In the genomic region with DNA sequence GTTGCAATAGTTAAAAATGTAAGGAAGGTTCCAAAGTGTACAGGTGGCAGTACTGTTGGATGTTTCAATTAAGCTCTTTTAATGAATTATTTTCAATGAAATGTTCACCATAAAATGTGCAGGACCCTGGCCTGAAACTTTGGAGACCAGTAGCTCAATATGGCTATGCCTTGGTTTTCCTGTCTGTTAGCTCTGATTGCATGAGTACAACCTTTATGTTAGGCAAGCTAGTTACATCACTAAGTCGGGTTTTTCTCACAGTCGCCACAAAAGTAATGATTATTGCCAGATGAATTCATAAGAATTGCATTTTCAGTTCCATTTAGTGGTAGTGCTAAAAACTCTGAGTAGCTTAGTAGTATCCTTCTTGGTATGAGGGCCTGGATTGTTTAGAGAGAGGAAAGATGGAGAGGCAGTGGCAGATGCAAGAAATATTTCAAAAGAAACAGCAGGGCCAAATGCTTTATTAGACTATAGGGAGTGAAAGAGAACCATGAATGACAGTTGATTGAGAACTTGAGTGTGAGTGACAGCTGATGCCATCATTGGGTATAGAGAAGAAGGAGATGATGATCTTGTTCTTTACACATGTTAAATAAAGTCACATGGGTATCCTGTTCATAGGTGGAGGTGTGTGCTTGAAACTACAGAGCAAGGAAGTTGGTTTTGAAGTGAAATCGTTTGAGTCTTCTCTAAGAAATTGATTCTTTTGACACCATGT, we compare ENCODE assay signal across 20 cellular contexts.
DNase-seq lines count a peak whose midpoint lies in the region; ATAC-seq lines count a peak whose summit lies in the region.
"Had no signal": no experiment of that assay in that cellular context is flagged by ENCODE, and none has a peak within 500 bp of the region (broad histone marks: within the 10 kb centered on the region; RNA-seq: fewer than 3 reads in every experiment).

No MANE protein-coding gene starts in this region.

- DNase-seq in activated T-cell treated with anti-CD3 and anti-CD28 coated beads, Interleukin-2, amount 50 U/mL, for 72 hours: no peak
- DNase-seq in activated T-cell treated with anti-CD3 and anti-CD28 coated beads, Interleukin-2, amount 50 U/mL, for 1 hour: no peak
- DNase-seq in activated naive CD8-positive, alpha-beta T cell treated with anti-CD3 and anti-CD28 coated beads, Interleukin-2, amount 50 U/mL, for 24 hours: no peak
- DNase-seq in stimulated activated naive B cell treated with anti-CD40 and anti-IgM and Interleukin-4, amounts not matched to agents 10 μg/mL and 1 μg/mL and 100 μg/mL, for 72 hours: peak; percentile 9
- no peak for DNase-seq in NCI-H2029 (lab: John Stamatoyannopoulos, UW)
- no peak for DNase-seq in activated naive CD4-positive, alpha-beta T cell (lab: John Stamatoyannopoulos, UW)
- DNase-seq: ACHN; activated CD4-positive, alpha-beta T cell treated with anti-CD3 and anti-CD28 coated beads, Interleukin-2, amount 50 U/mL, for 4 hours; activated effector memory CD4-positive, alpha-beta T cell treated with Interleukin-2 at 50 U/mL for 16 hours; aorta; colonic mucosa; COR-L47; MG63; NCI-H187 treated with DMSO at 0.1 percent for 48 hours; NCI-H524 treated with DMSO at 0.1 percent for 48 hours; OCI-M1; upper lobe of right lung had no signal

- ATAC-seq in activated T-cell treated with anti-CD3 and anti-CD28 coated beads, Interleukin-2, amount 50 U/mL, for 72 hours (replicated peaks in 1 of 2): peak; percentile 22 to 38
- peak; percentile 38 for ATAC-seq in GM21619 (IDR thresholded peaks at IDR 0.05; ENCODE audit: unreplicated experiment)
- ATAC-seq in activated naive CD8-positive, alpha-beta T cell treated with anti-CD3 and anti-CD28 coated beads, Interleukin-2, amount 50 U/mL, for 24 hours: no peak
- peak; percentile 67 to 77 for ATAC-seq in stimulated activated naive B cell treated with anti-CD40 and anti-IgM and Interleukin-4, amounts not matched to agents 10 μg/mL and 1 μg/mL and 100 μg/mL, for 72 hours (replicated peaks)
- no peak for ATAC-seq in HG02884 (IDR thresholded peaks at IDR 0.05; ENCODE audit: unreplicated experiment)
- ATAC-seq: esophagus mucosa had no signal

- H3K27me3 Mint-ChIP-seq in activated T-cell treated with anti-CD3 and anti-CD28 coated beads, Interleukin-2, amount 50 U/mL, for 72 hours (ENCODE audit: low read depth): no peaks in the 10 kb centered on the region
- H3K27me3 Mint-ChIP-seq in activated naive CD8-positive, alpha-beta T cell treated with anti-CD3 and anti-CD28 coated beads, Interleukin-2, amount 50 U/mL, for 24 hours: no peaks in the 10 kb centered on the region
- H3K27me3 Mint-ChIP-seq in stimulated activated naive B cell treated with anti-CD40 and anti-IgM and Interleukin-4, amounts not matched to agents 10 μg/mL and 1 μg/mL and 100 μg/mL, for 72 hours: no peaks in the 10 kb centered on the region

- peak overlapping the region; percentile 47 for H3K27ac Mint-ChIP-seq in activated T-cell treated with anti-CD3 and anti-CD28 coated beads, Interleukin-2, amount 50 U/mL, for 72 hours
- peak overlapping the region; percentile 9 for H3K27ac Mint-ChIP-seq in activated naive CD8-positive, alpha-beta T cell treated with anti-CD3 and anti-CD28 coated beads, Interleukin-2, amount 50 U/mL, for 24 hours
- peak overlapping the region; percentile 48 for H3K27ac Mint-ChIP-seq in stimulated activated naive B cell treated with anti-CD40 and anti-IgM and Interleukin-4, amounts not matched to agents 10 μg/mL and 1 μg/mL and 100 μg/mL, for 72 hours

- H3K9me3 Mint-ChIP-seq in activated T-cell treated with anti-CD3 and anti-CD28 coated beads, Interleukin-2, amount 50 U/mL, for 72 hours: no peaks in the 10 kb centered on the region
- no peaks in the 10 kb centered on the region for H3K9me3 Mint-ChIP-seq in activated naive CD8-positive, alpha-beta T cell treated with anti-CD3 and anti-CD28 coated beads, Interleukin-2, amount 50 U/mL, for 24 hours
- no peaks in the 10 kb centered on the region for H3K9me3 Mint-ChIP-seq in stimulated activated naive B cell treated with anti-CD40 and anti-IgM and Interleukin-4, amounts not matched to agents 10 μg/mL and 1 μg/mL and 100 μg/mL, for 72 hours

- peak overlapping the region; percentile 1 to 44 for H3K4me3 Mint-ChIP-seq in activated T-cell treated with anti-CD3 and anti-CD28 coated beads, Interleukin-2, amount 50 U/mL, for 72 hours
- no peak overlapping the region for H3K4me3 Mint-ChIP-seq in activated naive CD8-positive, alpha-beta T cell treated with anti-CD3 and anti-CD28 coated beads, Interleukin-2, amount 50 U/mL, for 24 hours
- H3K4me3 Mint-ChIP-seq in stimulated activated naive B cell treated with anti-CD40 and anti-IgM and Interleukin-4, amounts not matched to agents 10 μg/mL and 1 μg/mL and 100 μg/mL, for 72 hours: no peak overlapping the region

- peaks cover 0 to 1% of the 10 kb centered on the region in 2 donors for H3K36me3 Mint-ChIP-seq in activated T-cell treated with anti-CD3 and anti-CD28 coated beads, Interleukin-2, amount 50 U/mL, for 72 hours (ENCODE audit: insufficient read depth in 2 of 2)
- H3K36me3 Mint-ChIP-seq in activated naive CD8-positive, alpha-beta T cell treated with anti-CD3 and anti-CD28 coated beads, Interleukin-2, amount 50 U/mL, for 24 hours (ENCODE audit: low read depth): peaks cover 18% of the 10 kb centered on the region
- H3K36me3 Mint-ChIP-seq in stimulated activated naive B cell treated with anti-CD40 and anti-IgM and Interleukin-4, amounts not matched to agents 10 μg/mL and 1 μg/mL and 100 μg/mL, for 72 hours: peaks cover 10 to 17% of the 10 kb centered on the region in 2 donors

- H3K4me1 Mint-ChIP-seq in activated T-cell treated with anti-CD3 and anti-CD28 coated beads, Interleukin-2, amount 50 U/mL, for 72 hours (ENCODE audit: low read depth): peaks cover 69% of the 10 kb centered on the region
- H3K4me1 Mint-ChIP-seq in activated naive CD8-positive, alpha-beta T cell treated with anti-CD3 and anti-CD28 coated beads, Interleukin-2, amount 50 U/mL, for 24 hours: peaks cover 67% of the 10 kb centered on the region
- H3K4me1 Mint-ChIP-seq in stimulated activated naive B cell treated with anti-CD40 and anti-IgM and Interleukin-4, amounts not matched to agents 10 μg/mL and 1 μg/mL and 100 μg/mL, for 72 hours: peaks cover 45 to 70% of the 10 kb centered on the region in 2 donors

Comparison
In these comparisons a context has a peak if more than half of its experiments do, and no peak if none do; other contexts are left out.
1. ATAC-seq: peak in activated T-cell treated with anti-CD3 and anti-CD28 coated beads, Interleukin-2, amount 50 U/mL, for 72 hours (2 of 2), GM21619 (single experiment) and stimulated activated naive B cell treated with anti-CD40 and anti-IgM and Interleukin-4, amounts not matched to agents 10 μg/mL and 1 μg/mL and 100 μg/mL, for 72 hours (2 of 2); none in activated naive CD8-positive, alpha-beta T cell treated with anti-CD3 and anti-CD28 coated beads, Interleukin-2, amount 50 U/mL, for 24 hours (single experiment) and HG02884 (single experiment).
2. H3K4me3 Mint-ChIP-seq: peak in activated T-cell treated with anti-CD3 and anti-CD28 coated beads, Interleukin-2, amount 50 U/mL, for 72 hours (2 of 2); none in activated naive CD8-positive, alpha-beta T cell treated with anti-CD3 and anti-CD28 coated beads, Interleukin-2, amount 50 U/mL, for 24 hours (single experiment) and stimulated activated naive B cell treated with anti-CD40 and anti-IgM and Interleukin-4, amounts not matched to agents 10 μg/mL and 1 μg/mL and 100 μg/mL, for 72 hours (0 of 2).
3. Peak in every context shown above with its lines, with median percentiles within 50 percentile points of each other: H3K27ac Mint-ChIP-seq.